Comparison of ENCODE assay signal across 16 cellular contexts in the genomic region with DNA sequence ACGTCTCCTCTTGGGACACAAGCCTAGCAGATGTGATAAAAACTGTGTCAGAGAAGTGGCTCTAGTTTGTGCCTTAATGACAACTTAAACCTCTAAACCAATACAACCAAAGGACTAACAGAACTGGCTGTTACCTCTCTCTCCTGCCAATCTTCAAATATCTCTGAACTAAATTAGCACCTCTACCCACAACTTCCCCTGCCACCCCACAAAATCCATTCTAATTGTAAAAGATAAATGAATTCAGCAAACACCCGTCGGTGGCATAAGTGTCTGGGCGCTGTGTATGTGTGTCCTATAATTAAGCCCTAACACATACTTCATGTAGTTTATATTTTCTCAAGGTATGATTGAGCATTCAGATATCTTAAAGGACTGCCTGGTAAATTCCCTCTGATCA.
A peak's percentile ranks its signal among the peaks of the same experiment; 100 is the strongest.
DNase-seq lines count a peak whose midpoint lies in the region; ATAC-seq and TF ChIP-seq lines count a peak whose summit lies in the region.
"Had no signal": no experiment of that assay in that cellular context is flagged by ENCODE, and none has a peak within 500 bp of the region (broad histone marks: within the 10 kb centered on the region; RNA-seq: fewer than 3 reads in every experiment).

No MANE protein-coding gene starts in this region.

- H3K36me3 ChIP-seq in Loucy (ENCODE audit: insufficient read depth, low read length): no peaks in the 10 kb centered on the region

- H3K4me1 Mint-ChIP-seq in brain (peaks cover 80% of the 10 kb centered on the region), nephron progenitor cell (peaks cover 73% of the 10 kb centered on the region)

- peak overlapping the region; percentile 3 for H3K9ac ChIP-seq in Loucy (ENCODE audit: low read depth, low read length, poor library complexity, severe bottlenecking)

- intact Hi-C loops in posterior cingulate gyrus (cut with DNase I): no loop called here

- TF ChIP-seq CTCF in Loucy (conservative IDR thresholded peaks at IDR 0.05; ENCODE audit: low read length): no peak
- no peak for TF ChIP-seq CTCF in brain (conservative IDR thresholded peaks at IDR 0.05)
- TF ChIP-seq CTCF in nephron progenitor cell (IDR thresholded peaks at IDR 0.05): no peak
- no peak for TF ChIP-seq CTCF in GM13976 (IDR thresholded peaks at IDR 0.05; ENCODE audit: borderline replicate concordance, control extremely low read depth, extremely low read depth, insufficient read depth, missing control alignments)

- H4K20me1 ChIP-seq in Loucy (ENCODE audit: insufficient read depth, low read length, poor library complexity, severe bottlenecking): no peaks in the 10 kb centered on the region

- H3K4me2 ChIP-seq in Loucy (ENCODE audit: low read depth, low read length, poor library complexity, severe bottlenecking): peak overlapping the region; percentile 39

- H3K9me3 Mint-ChIP-seq in brain (no peaks in the 10 kb centered on the region), nephron progenitor cell (no peaks in the 10 kb centered on the region)
- H3K9me3 Mint-ChIP-seq: H9 had no signal

- H3K9me2 ChIP-seq in Loucy (replicated peaks; ENCODE audit: low read depth, low read length): no peaks in the 10 kb centered on the region

- no peaks in the 10 kb centered on the region for H3F3A ChIP-seq in Loucy (ENCODE audit: low read depth)

- H3K27ac Mint-ChIP-seq in brain (peak overlapping the region in 4 of 5 experiments; percentile 34 to 81 (median 60)), nephron progenitor cell (peak overlapping the region; percentile 3)

- H3K4me3 ChIP-seq in Loucy (ENCODE audit: low read length, poor library complexity, severe bottlenecking): peak overlapping the region; percentile 14

- DNase-seq in NOMO-1 treated with DMSO at 0.1 percent for 48 hours (lab: John Stamatoyannopoulos, UW; ENCODE audit: unreplicated experiment): peak; percentile 19
- no peak for DNase-seq in NOMO-1 (lab: John Stamatoyannopoulos, UW; ENCODE audit: unreplicated experiment in 2 of 2)
- DNase-seq in nephron progenitor cell: no peak
- no peak for DNase-seq in GM13976 (ENCODE audit: low spot score)
- no peak for DNase-seq in posterior cingulate gyrus
- DNase-seq: DMS 273 treated with DMSO at 0.1 percent for 48 hours, GF-D8, H9, IMR-90, NCI-H146, NCI-H2081 treated with DMSO at 0.1 percent for 48 hours, NCI-H748 treated with DMSO at 0.1 percent for 48 hours had no signal

- no peak overlapping the region for H2AFZ ChIP-seq in Loucy (ENCODE audit: low read length)

- H3K9me3 ChIP-seq in Loucy (ENCODE audit: insufficient read depth, low read depth, low read length): no peaks in the 10 kb centered on the region

- H3K36me3 Mint-ChIP-seq in brain: no peaks in the 10 kb centered on the region
- H3K36me3 Mint-ChIP-seq in nephron progenitor cell (ENCODE audit: low read depth): no peaks in the 10 kb centered on the region

- H3K4me3 Mint-ChIP-seq in brain (peak overlapping the region in 3 of 5 experiments; percentile 21 to 76 (median 63)), nephron progenitor cell (no peak overlapping the region)
- H3K4me3 Mint-ChIP-seq: H9 had no signal

- ATAC-seq in HG03457 (IDR thresholded peaks at IDR 0.05; ENCODE audit: unreplicated experiment): no peak
- ATAC-seq: Panc1 had no signal

- in situ Hi-C loops in GM13976 (cut with MboI; ENCODE audit: low sequenced_read_pairs, unreplicated experiment): no loop called here

- H3K79me2 ChIP-seq in Loucy (ENCODE audit: insufficient read depth, low read length): no peaks in the 10 kb centered on the region

- H3K27me3 Mint-ChIP-seq in brain: no peaks in the 10 kb centered on the region
- no peaks in the 10 kb centered on the region for H3K27me3 Mint-ChIP-seq in nephron progenitor cell (ENCODE audit: low read depth, poor library complexity)

- H3K4me1 ChIP-seq in Loucy (ENCODE audit: insufficient read depth, low read length, poor library complexity, severe bottlenecking): peaks cover 53% of the 10 kb centered on the region

- no peaks in the 10 kb centered on the region for H3K27me3 ChIP-seq in Loucy (ENCODE audit: insufficient read depth, low read length, poor library complexity, severe bottlenecking)
